23 cellular contexts compared by ENCODE assay signal in genomic region chr21:39664586-39664985, GRCh38. TPM values are rescaled to one million over a fixed set of nuclear protein-coding genes. Genes with fewer than 3 reads are reported as not detected.
"Had no signal": no experiment of that assay in that cellular context is flagged by ENCODE, and none has a peak within 500 bp of the region (broad histone marks: within the 10 kb centered on the region; RNA-seq: fewer than 3 reads in every experiment).

No MANE protein-coding gene starts in this region.

- H3K27ac ChIP-seq: foreskin keratinocyte, left ventricle myocardium inferior, lower lobe of right lung, pancreas, stomach, thoracic aorta, transverse colon, vagina had no signal

- H3K4me1 ChIP-seq: foreskin keratinocyte had no signal

- DNase-seq: dermis blood vessel endothelial cell; erythroblast; foreskin keratinocyte; immature natural killer cell; kidney; left cardiac atrium; left ventricle myocardium inferior; lower lobe of right lung; pancreas; right cardiac atrium; small intestine; stimulated activated CD4-positive, alpha-beta T cell treated with anti-CD3 and anti-CD28 coated beads, Interleukin-12 subunit alpha, Interleukin-12 subunit beta, amount 100 ng/mL, for 4 hours; stimulated activated naive CD4-positive, alpha-beta T cell; stomach; substantia nigra; transverse colon had no signal

- H3K4me3 Mint-ChIP-seq: immature natural killer cell, memory B cell, mesothelial cell of epicardium, nephron had no signal

- H3K36me3 ChIP-seq: left ventricle myocardium inferior, lower lobe of right lung, pancreas, stomach, thoracic aorta, transverse colon, vagina had no signal

- H3K27ac Mint-ChIP-seq: memory B cell, mesothelial cell of epicardium, progenitor cell of endocrine pancreas had no signal

- H3K4me1 Mint-ChIP-seq: immature natural killer cell, memory B cell had no signal

- H3K9me3 ChIP-seq: left ventricle myocardium inferior, lower lobe of right lung, pancreas, stomach, thoracic aorta, transverse colon, vagina had no signal

- H3K36me3 Mint-ChIP-seq: immature natural killer cell, memory B cell had no signal

- FAIRE-seq: endothelial cell of umbilical vein, kidney, pancreas, small intestine had no signal

- ATAC-seq: foreskin keratinocyte, left cardiac atrium, lower lobe of right lung, pancreas, right cardiac atrium had no signal

- H3K27me3 ChIP-seq: foreskin keratinocyte, pancreas, stomach, transverse colon, vagina had no signal

- H3K9me3 Mint-ChIP-seq: memory B cell, mesothelial cell of epicardium, nephron had no signal

- H3K4me3 ChIP-seq: left ventricle myocardium inferior, lower lobe of right lung, pancreas, stomach, thoracic aorta, transverse colon, vagina had no signal

- H3K27me3 Mint-ChIP-seq: memory B cell had no signal

RNA-seq across cellular contexts. Expression of gene B3GALT5, which starts 51.8 kb away (rescaled TPM):
- total RNA-seq: endothelial cell of umbilical vein, foreskin keratinocyte had no signal
